ENCODE assay signal across 1 cellular context in genomic region chr6:27297857-27298730, GRCh38.
A peak's percentile ranks its signal among the peaks of the same experiment; 100 is the strongest.
TF ChIP-seq lines count a peak whose summit lies in the region.

No MANE protein-coding gene starts in this region.

TF ChIP-seq in K562, 482 proteins besides CTCF, POLR2A, EP300 and RAD21 (continued from another document and continues in another):
- TF ChIP-seq GTF2B (IDR thresholded peaks at IDR 0.05; ENCODE audit: extremely low read depth, insufficient read length): peak; percentile 66
- TF ChIP-seq RBM25 (IDR thresholded peaks at IDR 0.05; ENCODE audit: low read depth, low read length, severe bottlenecking): no peak
- TF ChIP-seq NBN (IDR thresholded peaks at IDR 0.05; ENCODE audit: low read depth): peak; percentile 86
- peak; percentile 41 to 51; a peak in 2 of 4 replicates for TF ChIP-seq ARNT (IDR thresholded peaks at IDR 0.05)
- TF ChIP-seq ZNF431 (CRISPR knock-in tag; IDR thresholded peaks at IDR 0.05): 0 out of 2 replicates have a peak, but pooled peaks have one; percentile 4
- TF ChIP-seq RBFOX2 (IDR thresholded peaks at IDR 0.05; ENCODE audit: low read depth, low read length): peak; percentile 61; the same call in 1 of the 2 replicates
- TF ChIP-seq BRF1 (IDR thresholded peaks at IDR 0.05; ENCODE audit: borderline replicate concordance, extremely low read depth, insufficient read length): peak; percentile 18
- peak; percentile 31 for TF ChIP-seq HNRNPLL (IDR thresholded peaks at IDR 0.05; ENCODE audit: low read depth, low read length, poor library complexity, severe bottlenecking)
- peak; percentile 21 for TF ChIP-seq EGR1 (conservative IDR thresholded peaks at IDR 0.05)
- TF ChIP-seq IRF1 (CRISPR knock-in tag; IDR thresholded peaks at IDR 0.05; ENCODE audit: borderline replicate concordance): 0 out of 2 replicates have a peak, but pooled peaks have one; percentile 62
- peak; percentile 89 for TF ChIP-seq CEBPB (tag; IDR thresholded peaks at IDR 0.05)
- no peak for TF ChIP-seq BMI1 (IDR thresholded peaks at IDR 0.05; ENCODE audit: low read length)
- TF ChIP-seq NCOR1 (IDR thresholded peaks at IDR 0.05): peak; percentile 2; the same call in 1 of the 2 replicates
- TF ChIP-seq LARP7 (IDR thresholded peaks at IDR 0.05): 0 out of 2 replicates have a peak, but pooled peaks have one; percentile 28
- peak; percentile 73 for TF ChIP-seq MTA3 (IDR thresholded peaks at IDR 0.05; ENCODE audit: borderline replicate concordance)
- TF ChIP-seq DIDO1 (tag; IDR thresholded peaks at IDR 0.05; ENCODE audit: low read depth): no peak; the same call in 1 of the 2 replicates
- no peak for TF ChIP-seq ZNF785 (CRISPR knock-in tag; IDR thresholded peaks at IDR 0.05)
- 0 out of 2 replicates have a peak, but pooled peaks have one; percentile 23 for TF ChIP-seq ZC3H8 (IDR thresholded peaks at IDR 0.05)
- no peak for TF ChIP-seq ZNF644 (tag; IDR thresholded peaks at IDR 0.05; ENCODE audit: low read depth)
- peak; percentile 5 for TF ChIP-seq PRDM10 (IDR thresholded peaks at IDR 0.05; ENCODE audit: partially characterized antibody)
- peak; percentile 67; the same call in 1 of the 2 replicates for TF ChIP-seq ZNF395 (CRISPR knock-in tag; IDR thresholded peaks at IDR 0.05)
- TF ChIP-seq MAZ (CRISPR knock-in tag; conservative IDR thresholded peaks at IDR 0.05 in 1 of 2, IDR thresholded peaks at IDR 0.05 in 1 of 2): peak; percentile 17 to 51; a peak in 1 of 4 replicates
- TF ChIP-seq GABPA (tag; conservative IDR thresholded peaks at IDR 0.05; ENCODE audit: low read depth): peak; percentile 26; the same call in 1 of the 2 replicates
- no peak for TF ChIP-seq PTBP1 (IDR thresholded peaks at IDR 0.05; ENCODE audit: low read depth, low read length)
- TF ChIP-seq MYC (IDR thresholded peaks at IDR 0.05; ENCODE audit: low read depth, low read length): peak; percentile 96
- 0 out of 2 replicates have a peak, but pooled peaks have one; percentile 57 for TF ChIP-seq MYC (CRISPR knock-in tag; IDR thresholded peaks at IDR 0.05; ENCODE audit: borderline replicate concordance, low read depth)
- TF ChIP-seq ZNF830 (CRISPR knock-in tag; IDR thresholded peaks at IDR 0.05): no peak
- TF ChIP-seq ZNF175 (CRISPR knock-in tag; IDR thresholded peaks at IDR 0.05; ENCODE audit: low read depth): 0 out of 2 replicates have a peak, but pooled peaks have one; percentile 17
- no peak for TF ChIP-seq HIVEP1 (CRISPR knock-in tag; IDR thresholded peaks at IDR 0.05)
- TF ChIP-seq CHD2 (IDR thresholded peaks at IDR 0.05; ENCODE audit: low read depth, low read length): 0 out of 2 replicates have a peak, but pooled peaks have one; percentile 37
- peak; percentile 91 for TF ChIP-seq ADNP (tag; IDR thresholded peaks at IDR 0.05)
- peak; percentile 78 for TF ChIP-seq NFIC (IDR thresholded peaks at IDR 0.05)
- TF ChIP-seq SMARCC2 (IDR thresholded peaks at IDR 0.05; ENCODE audit: low read depth): peak; percentile 19; the same call in 1 of the 2 replicates
- TF ChIP-seq RCOR1 (IDR thresholded peaks at IDR 0.05; ENCODE audit: borderline replicate concordance in 1 of 2, low read depth in 2 of 2, low read length in 2 of 2): peak in 1 of 2 experiments; percentile 70; a peak in 1 of 4 replicates
- TF ChIP-seq KAT8 (IDR thresholded peaks at IDR 0.05; ENCODE audit: low read depth): peak; percentile 29; the same call in 1 of the 2 replicates
- TF ChIP-seq HMBOX1 (IDR thresholded peaks at IDR 0.05): peak; percentile 77
- 0 out of 2 replicates have a peak, but pooled peaks have one; percentile 8 for TF ChIP-seq PHF8 (IDR thresholded peaks at IDR 0.05; ENCODE audit: borderline replicate concordance, low read length)
- no peak for TF ChIP-seq NR4A1 (CRISPR knock-in tag; IDR thresholded peaks at IDR 0.05)
- TF ChIP-seq NR4A1 (tag; IDR thresholded peaks at IDR 0.05): peak; percentile 77; the same call in 1 of the 2 replicates
- peak; percentile 47 for TF ChIP-seq FOSL1 (tag; conservative IDR thresholded peaks at IDR 0.05)
- TF ChIP-seq ZBTB49 (CRISPR knock-in tag; IDR thresholded peaks at IDR 0.05; ENCODE audit: borderline replicate concordance): peak; percentile 75; the same call in 1 of the 2 replicates
- peak; percentile 99 for TF ChIP-seq POLR3A (IDR thresholded peaks at IDR 0.05; ENCODE audit: borderline replicate concordance, extremely low read depth, insufficient read depth, insufficient read length)
- TF ChIP-seq SREBF2 (CRISPR knock-in tag; IDR thresholded peaks at IDR 0.05): no peak
- no peak for TF ChIP-seq GABPB2 (CRISPR knock-in tag; conservative IDR thresholded peaks at IDR 0.05)
- no peak for TF ChIP-seq ZC3H4 (CRISPR knock-in tag; IDR thresholded peaks at IDR 0.05; ENCODE audit: borderline replicate concordance)
- TF ChIP-seq USF2 (CRISPR knock-in tag; IDR thresholded peaks at IDR 0.05): peak; percentile 75
- TF ChIP-seq DPF2 (IDR thresholded peaks at IDR 0.05): peak; percentile 62; the same call in 1 of the 2 replicates
- TF ChIP-seq DMBX1 (CRISPR knock-in tag; IDR thresholded peaks at IDR 0.05; ENCODE audit: borderline replicate concordance): peak; percentile 77
- peak; percentile 87 for TF ChIP-seq POLR3G (IDR thresholded peaks at IDR 0.05; ENCODE audit: extremely low read depth, insufficient read length, insufficient replicate concordance)
- TF ChIP-seq POLR2B (IDR thresholded peaks at IDR 0.05; ENCODE audit: low read depth, partially characterized antibody): no peak
- TF ChIP-seq, protein P1, sequence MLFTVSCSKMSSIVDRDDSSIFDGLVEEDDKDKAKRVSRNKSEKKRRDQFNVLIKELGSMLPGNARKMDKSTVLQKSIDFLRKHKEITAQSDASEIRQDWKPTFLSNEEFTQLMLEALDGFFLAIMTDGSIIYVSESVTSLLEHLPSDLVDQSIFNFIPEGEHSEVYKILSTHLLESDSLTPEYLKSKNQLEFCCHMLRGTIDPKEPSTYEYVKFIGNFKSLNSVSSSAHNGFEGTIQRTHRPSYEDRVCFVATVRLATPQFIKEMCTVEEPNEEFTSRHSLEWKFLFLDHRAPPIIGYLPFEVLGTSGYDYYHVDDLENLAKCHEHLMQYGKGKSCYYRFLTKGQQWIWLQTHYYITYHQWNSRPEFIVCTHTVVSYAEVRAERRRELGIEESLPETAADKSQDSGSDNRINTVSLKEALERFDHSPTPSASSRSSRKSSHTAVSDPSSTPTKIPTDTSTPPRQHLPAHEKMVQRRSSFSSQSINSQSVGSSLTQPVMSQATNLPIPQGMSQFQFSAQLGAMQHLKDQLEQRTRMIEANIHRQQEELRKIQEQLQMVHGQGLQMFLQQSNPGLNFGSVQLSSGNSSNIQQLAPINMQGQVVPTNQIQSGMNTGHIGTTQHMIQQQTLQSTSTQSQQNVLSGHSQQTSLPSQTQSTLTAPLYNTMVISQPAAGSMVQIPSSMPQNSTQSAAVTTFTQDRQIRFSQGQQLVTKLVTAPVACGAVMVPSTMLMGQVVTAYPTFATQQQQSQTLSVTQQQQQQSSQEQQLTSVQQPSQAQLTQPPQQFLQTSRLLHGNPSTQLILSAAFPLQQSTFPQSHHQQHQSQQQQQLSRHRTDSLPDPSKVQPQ (CRISPR knock-in tag; IDR thresholded peaks at IDR 0.05; ENCODE audit: borderline replicate concordance): no peak
- TF ChIP-seq MCM2 (IDR thresholded peaks at IDR 0.05; ENCODE audit: low read depth): no peak
- peak; percentile 70 for TF ChIP-seq MTA1 (IDR thresholded peaks at IDR 0.05; ENCODE audit: borderline replicate concordance)
- TF ChIP-seq HOXB6 (CRISPR knock-in tag; IDR thresholded peaks at IDR 0.05; ENCODE audit: borderline replicate concordance): no peak
